Comparison of ENCODE assay signal across 15 cellular contexts in genomic region chr12:129771238-129771637, GRCh38.
"Had no signal": no experiment of that assay in that cellular context is flagged by ENCODE, and none has a peak within 500 bp of the region (broad histone marks: within the 10 kb centered on the region; RNA-seq: fewer than 3 reads in every experiment).

No MANE protein-coding gene starts in this region.

- H3K9me3 ChIP-seq: pancreas, testis, upper lobe of left lung had no signal

- H3K4me2 ChIP-seq: hepatocyte had no signal

- H3K4me1 ChIP-seq: pancreas, sigmoid colon, spleen, stomach, testis, upper lobe of left lung had no signal

- H3K27ac ChIP-seq: hepatocyte, pancreas, sigmoid colon, spleen, stomach, testis, upper lobe of left lung had no signal

- H2AFZ ChIP-seq: hepatocyte had no signal

- H3K4me3 ChIP-seq: hepatocyte, pancreas, sigmoid colon, spleen, stomach, testis, upper lobe of left lung had no signal

- H3K36me3 ChIP-seq: pancreas, sigmoid colon, spleen, stomach, upper lobe of left lung had no signal

- H3K27me3 ChIP-seq: hepatocyte, sigmoid colon, stomach, testis, upper lobe of left lung had no signal

- DNase-seq: activated B cell treated with CpG ODN at 0.5 μM for 24 hours; activated CD4-positive, alpha-beta T cell treated with anti-CD3 and anti-CD28 coated beads for 48 hours; activated CD8-positive, alpha-beta T cell treated with anti-CD3 and anti-CD28 coated beads for 36 hours; activated effector memory CD4-positive, alpha-beta T cell treated with anti-CD3 and anti-CD28 coated beads, Interleukin-2, amount 50 U/mL, for 16 hours; activated T-cell treated with anti-CD3 and anti-CD28 coated beads, Interleukin-2, amount 50 U/mL, for 48 hours; amniotic stem cell; naive thymus-derived CD8-positive, alpha-beta T cell; pancreas; sigmoid colon; spleen; stomach; T-helper 2 cell; testis; upper lobe of left lung had no signal
